In the genomic region with DNA sequence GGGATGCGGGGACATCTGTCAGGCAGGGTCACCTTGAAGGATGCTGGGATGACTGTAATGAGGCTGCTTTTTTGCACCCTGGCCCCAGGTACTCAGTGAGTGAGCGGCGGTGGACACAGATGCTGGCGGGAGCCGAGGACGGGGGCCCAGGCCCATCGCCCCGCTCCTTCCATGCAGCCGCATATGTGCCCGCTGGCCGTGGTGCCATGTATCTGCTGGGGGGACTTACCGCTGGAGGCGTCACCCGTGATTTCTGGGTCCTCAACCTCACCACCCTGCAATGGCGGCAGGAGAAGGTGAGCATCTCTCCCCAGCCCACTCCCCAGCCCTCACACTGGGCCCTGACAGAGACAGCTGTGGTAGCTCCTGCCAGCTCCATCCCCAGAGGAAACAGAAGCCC, we compare ENCODE assay signal across 4 cellular contexts. TPM values are rescaled to one million over a fixed set of nuclear protein-coding genes. Genes with fewer than 3 reads are reported as not detected.
"Had no signal": no experiment of that assay in that cellular context is flagged by ENCODE, and none has a peak within 500 bp of the region (broad histone marks: within the 10 kb centered on the region; RNA-seq: fewer than 3 reads in every experiment).

No MANE protein-coding gene starts in this region.

- ATAC-seq: GM12878 had no signal

- H3K4me3 ChIP-seq: GM12878 had no signal

- DNase-seq: GDM1, GF-D8 had no signal

RNA-seq across cellular contexts. Expression of a gene that starts 33.4 kb away (rescaled TPM):
- total RNA-seq: GM12878 had no signal

RNA-seq across cellular contexts. Expression of a gene that starts 43.6 kb away (rescaled TPM):
- total RNA-seq: G401 had no signal
